ENCODE assay signal across 18 cellular contexts in genomic region chr13:43573361-43573740, GRCh38.
DNase-seq lines count a peak whose midpoint lies in the region; ATAC-seq and TF ChIP-seq lines count a peak whose summit lies in the region.
"Had no signal": no experiment of that assay in that cellular context is flagged by ENCODE, and none has a peak within 500 bp of the region (broad histone marks: within the 10 kb centered on the region; RNA-seq: fewer than 3 reads in every experiment).

No MANE protein-coding gene starts in this region.

- no peak overlapping the region for H3K4me3 Mint-ChIP-seq in endodermal cell
- H3K4me3 Mint-ChIP-seq: activated CD8-positive, alpha-beta memory T cell treated with anti-CD3 and anti-CD28 coated beads, Interleukin-2, amount 10 ng/mL, durations not matched to agents 7 days and 5 days; dendritic cell treated with granulocyte-macrophage colony-stimulating factor and Interleukin-4, amounts not matched to agents 40 ng/mL and 50 ng/mL, for 4 days; stimulated activated memory B cell treated with anti-CD40 and anti-IgM and Interleukin-4, amounts not matched to agents 10 μg/mL and 1 μg/mL and 100 μg/mL, for 72 hours had no signal

- H3K4me1 ChIP-seq in neuron (ENCODE audit: insufficient read depth, low read length): peaks cover 28% of the 10 kb centered on the region
- H3K4me1 ChIP-seq in endodermal cell (ENCODE audit: control insufficient read depth, insufficient read depth, low read length): no peaks in the 10 kb centered on the region

- no peak overlapping the region for H2AFZ ChIP-seq in neuron (ENCODE audit: low read depth, low read length)

- DNase-seq in EH (ENCODE audit: low read depth) (peak; percentile 66), RWPE1 (ENCODE audit: low spot score) (peak; percentile 25), epithelial cell of prostate (ENCODE audit: low read depth, low spot score) (no peak), cerebellum (ENCODE audit: low spot score) (no peak), endodermal cell (no peak), ACHN (no peak)
- DNase-seq: activated CD8-positive, alpha-beta memory T cell treated with anti-CD3 and anti-CD28 coated beads, Interleukin-2, amount 10 ng/mL, durations not matched to agents 7 days and 5 days; activated naive CD4-positive, alpha-beta T cell treated with anti-CD3 and anti-CD28 coated beads, Interleukin-2, amount 50 U/mL, for 16 hours; BE2C; KBM-7; NCI-H1694; retina; stimulated activated CD4-positive, alpha-beta T cell treated with anti-CD3 and anti-CD28 coated beads, Interleukin-4, amount 100 ng/mL, for 4 hours had no signal

- H3K27ac Mint-ChIP-seq in endodermal cell: no peak overlapping the region
- H3K27ac Mint-ChIP-seq: activated CD8-positive, alpha-beta memory T cell treated with anti-CD3 and anti-CD28 coated beads, Interleukin-2, amount 10 ng/mL, durations not matched to agents 7 days and 5 days; dendritic cell treated with granulocyte-macrophage colony-stimulating factor and Interleukin-4, amounts not matched to agents 40 ng/mL and 50 ng/mL, for 4 days; stimulated activated memory B cell treated with anti-CD40 and anti-IgM and Interleukin-4, amounts not matched to agents 10 μg/mL and 1 μg/mL and 100 μg/mL, for 72 hours had no signal

- H3K27ac ChIP-seq in RWPE1: no peak overlapping the region
- H3K27ac ChIP-seq in epithelial cell of prostate: peak overlapping the region; percentile 48
- H3K27ac ChIP-seq in endodermal cell (ENCODE audit: low read depth, low read length): no peak overlapping the region
- H3K27ac ChIP-seq: vagina had no signal

- in situ Hi-C loops in ACHN (cut with HindIII; ENCODE audit: low pct_ligation_motif_present, low pct_unique_long_range_greater_than_20kb, low sequenced_read_pairs): no loop called here

- no peaks in the 10 kb centered on the region for H3K4me1 Mint-ChIP-seq in endodermal cell
- H3K4me1 Mint-ChIP-seq: stimulated activated memory B cell treated with anti-CD40 and anti-IgM and Interleukin-4, amounts not matched to agents 10 μg/mL and 1 μg/mL and 100 μg/mL, for 72 hours had no signal

- no peak overlapping the region for H3K9ac ChIP-seq in endodermal cell (ENCODE audit: extremely low read depth, low read length, poor library complexity, severe bottlenecking)

- POLR2A ChIA-PET in RWPE1 (lab: Yijun Ruan, JAX; ENCODE audit: low non-redundant PET): no interaction called here

- CTCF ChIA-PET in RWPE1 (lab: Yijun Ruan, JAX): no interaction called here

- no peaks in the 10 kb centered on the region for H3K9me3 Mint-ChIP-seq in endodermal cell
- H3K9me3 Mint-ChIP-seq: dendritic cell treated with granulocyte-macrophage colony-stimulating factor and Interleukin-4, amounts not matched to agents 40 ng/mL and 50 ng/mL, for 4 days; stimulated activated memory B cell treated with anti-CD40 and anti-IgM and Interleukin-4, amounts not matched to agents 10 μg/mL and 1 μg/mL and 100 μg/mL, for 72 hours had no signal

- ATAC-seq in HG03432 (IDR thresholded peaks at IDR 0.05; ENCODE audit: unreplicated experiment): no peak
- ATAC-seq: activated CD8-positive, alpha-beta memory T cell treated with anti-CD3 and anti-CD28 coated beads, Interleukin-2, amount 10 ng/mL, durations not matched to agents 7 days and 5 days; stimulated activated memory B cell treated with anti-CD40 and anti-IgM and Interleukin-4, amounts not matched to agents 10 μg/mL and 1 μg/mL and 100 μg/mL, for 72 hours had no signal

- no peaks in the 10 kb centered on the region for H3K36me3 Mint-ChIP-seq in endodermal cell (ENCODE audit: low read depth)
- H3K36me3 Mint-ChIP-seq: stimulated activated memory B cell treated with anti-CD40 and anti-IgM and Interleukin-4, amounts not matched to agents 10 μg/mL and 1 μg/mL and 100 μg/mL, for 72 hours had no signal

- H3K36me3 ChIP-seq in neuron (ENCODE audit: insufficient read depth, low read length) (no peaks in the 10 kb centered on the region), endodermal cell (ENCODE audit: control insufficient read depth, insufficient read depth, low read length) (no peaks in the 10 kb centered on the region)
- H3K36me3 ChIP-seq: BE2C, vagina had no signal

- H3K9me3 ChIP-seq in neuron (ENCODE audit: low read length): no peaks in the 10 kb centered on the region
- H3K9me3 ChIP-seq in endodermal cell (ENCODE audit: control insufficient read depth, low read length): peaks cover 5% of the 10 kb centered on the region
- H3K9me3 ChIP-seq: BE2C, vagina had no signal

- H3K4me3 ChIP-seq in neuron (ENCODE audit: low read length): peak overlapping the region; percentile 7
- H3K4me3 ChIP-seq in endodermal cell (ENCODE audit: low read length): no peak overlapping the region
- H3K4me3 ChIP-seq: vagina had no signal

- H3K27me3 ChIP-seq in neuron (ENCODE audit: insufficient read depth, low read length): no peaks in the 10 kb centered on the region
- H3K27me3 ChIP-seq in endodermal cell (ENCODE audit: control insufficient read depth, insufficient read depth, low read length, poor library complexity, severe bottlenecking): peaks cover 86% of the 10 kb centered on the region
- H3K27me3 ChIP-seq: BE2C, vagina had no signal

- peaks cover 26% of the 10 kb centered on the region for H3K27me3 Mint-ChIP-seq in endodermal cell (ENCODE audit: insufficient read depth)
- H3K27me3 Mint-ChIP-seq: dendritic cell treated with granulocyte-macrophage colony-stimulating factor and Interleukin-4, amounts not matched to agents 40 ng/mL and 50 ng/mL, for 4 days; stimulated activated memory B cell treated with anti-CD40 and anti-IgM and Interleukin-4, amounts not matched to agents 10 μg/mL and 1 μg/mL and 100 μg/mL, for 72 hours had no signal

- 69 to 80% methylated on average over 3 to 4 of the region's 4 CpGs for WGBS in endodermal cell (ENCODE audit: insufficient coverage in 1 of 2, insufficient read length in 1 of 2), 2 experiments

- TF ChIP-seq CTCF in RWPE1 (conservative IDR thresholded peaks at IDR 0.05; ENCODE audit: low read depth) (no peak), endodermal cell (conservative IDR thresholded peaks at IDR 0.05) (no peak)

Comparison
In these comparisons a context has a peak if more than half of its experiments do, and no peak if none do; other contexts are left out.
1. DNase-seq: peak in EH (single experiment) and RWPE1 (single experiment); none in epithelial cell of prostate (single experiment), cerebellum (single experiment), endodermal cell (single experiment) and ACHN (single experiment).